ENCODE assay signal across 11 cellular contexts in genomic region chrY:18030178-18030577, GRCh38. TPM values are rescaled to one million over a fixed set of nuclear protein-coding genes. Genes with fewer than 3 reads are reported as not detected.
"Had no signal": no experiment of that assay in that cellular context is flagged by ENCODE, and none has a peak within 500 bp of the region (broad histone marks: within the 10 kb centered on the region; RNA-seq: fewer than 3 reads in every experiment).

No MANE protein-coding gene starts in this region.

RNA-seq across cellular contexts. Expression of gene CDY2A, which starts 4.6 kb away (rescaled TPM):
- total RNA-seq: OCI-LY7, PC-3, PC-9, Peyer's patch, Right ventricle myocardium inferior, Right ventricle myocardium superior, RPMI7951, SJCRH30, SJSA1, SK-MEL-5 had no signal
- polyA plus RNA-seq: SK-N-SH had no signal
